Comparison of ENCODE assay signal across 10 cellular contexts in genomic region chr7:40474790-40475680, GRCh38.
DNase-seq lines count a peak whose midpoint lies in the region; ATAC-seq and TF ChIP-seq lines count a peak whose summit lies in the region.
"Had no signal": no experiment of that assay in that cellular context is flagged by ENCODE, and none has a peak within 500 bp of the region (broad histone marks: within the 10 kb centered on the region; RNA-seq: fewer than 3 reads in every experiment).

No MANE protein-coding gene starts in this region.

- no peak for TF ChIP-seq CTCF in GM13977 (IDR thresholded peaks at IDR 0.05; ENCODE audit: extremely low read depth, insufficient read depth, missing control alignments)
- no peak for TF ChIP-seq CTCF in omental fat pad (IDR thresholded peaks at IDR 0.05)

- in situ Hi-C loops in GM13977 (cut with MboI; ENCODE audit: low pct_unique_long_range_greater_than_20kb, low sequenced_read_pairs, unreplicated experiment) = no loop called here

- DNase-seq in GM13977 (ENCODE audit: low spot score) = peak; percentile 33
- no peak for DNase-seq in omental fat pad (ENCODE audit: low spot score)
- no peak for DNase-seq in NCI-H510A (lab: John Stamatoyannopoulos, UW)
- no peak for DNase-seq in NCI-H2227 (lab: John Stamatoyannopoulos, UW; ENCODE audit: unreplicated experiment)
- DNase-seq in left colon = no peak
- DNase-seq: central memory CD4-positive, alpha-beta T cell; NCI-H446 had no signal

- ATAC-seq in GM19372 (IDR thresholded peaks at IDR 0.05; ENCODE audit: low read depth, unreplicated experiment) (peak; percentile 98), HG02840 (IDR thresholded peaks at IDR 0.05; ENCODE audit: low FRiP score, unreplicated experiment) (peak; percentile 95), HG03558 (IDR thresholded peaks at IDR 0.05; ENCODE audit: extremely low read depth, unreplicated experiment) (peak; percentile 97), omental fat pad (ENCODE audit: low FRiP score) (no peak), left colon (no peak)

- intact Hi-C loops in left colon (cut with DNase I, micrococcal nuclease) = no loop called here

Comparison
In these comparisons a context has a peak if more than half of its experiments do, and no peak if none do; other contexts are left out.
1. ATAC-seq: peak in GM19372 (single experiment), HG02840 (single experiment) and HG03558 (single experiment); none in omental fat pad (single experiment) and left colon (single experiment).